Comparison of ENCODE assay signal across 12 cellular contexts in genomic region chr17:82301916-82302497, GRCh38. TPM values are rescaled to one million over a fixed set of nuclear protein-coding genes. Genes with fewer than 3 reads are reported as not detected.
DNase-seq lines count a peak whose midpoint lies in the region; ATAC-seq, FAIRE-seq and TF ChIP-seq lines count a peak whose summit lies in the region.
"Had no signal": no experiment of that assay in that cellular context is flagged by ENCODE, and none has a peak within 500 bp of the region (broad histone marks: within the 10 kb centered on the region; RNA-seq: fewer than 3 reads in every experiment).

No MANE protein-coding gene starts in this region.

- DNase-seq in UCSD-AML1 (lab: John Stamatoyannopoulos, UW; ENCODE audit: unreplicated experiment) = peak; percentile 45
- DNase-seq in K562 (ENCODE audit: extremely low read depth in 1 of 4, low spot score in 3 of 4) = peak in 1 of 4 experiments; percentile 31
- DNase-seq in stimulated activated CD8-positive, alpha-beta memory T cell treated with anti-CD3 and anti-CD28 coated beads, Interleukin-4, amount 100 ng/mL, for 48 hours = peak; percentile 86
- no peak for DNase-seq in esophagus muscularis mucosa (ENCODE audit: extremely low spot score)
- no peak for DNase-seq in iPS-NIHi7 (ENCODE audit: extremely low spot score)
- DNase-seq: activated gamma-delta T cell treated with Interleukin-2 at 50 U/mL for 16 hours, EL, MM.1S, RPMI8226 had no signal

- no peak for TF ChIP-seq RAD21 in K562 (CRISPR knock-in tag; conservative IDR thresholded peaks at IDR 0.05 in 1 of 2, IDR thresholded peaks at IDR 0.05 in 1 of 2)

- POLR2A ChIA-PET in K562 (lab: Yijun Ruan, JAX) = interaction anchor here (0.9 to 1.2 kb wide), 3 partner anchors 9 to 43 kb away, joined by 3 to 6 read pairs (median 4); no protein-coding TSS in a partner anchor

- H3K4me1 ChIP-seq in K562 (replicated peaks in 1 of 2; ENCODE audit: control insufficient read depth in 2 of 2, insufficient read depth in 2 of 2, low read length in 2 of 2) (peaks cover 51 to 82% of the 10 kb centered on the region in 2 experiments), esophagus muscularis mucosa (peaks cover 32 to 36% (median 33%) of the 10 kb centered on the region in 4 donors)

- H3K9me3 ChIP-seq in K562 (replicated peaks; ENCODE audit: control insufficient read depth, insufficient read depth, low read depth, low read length) (no peaks in the 10 kb centered on the region), esophagus muscularis mucosa (no peaks in the 10 kb centered on the region)

- no peak for FAIRE-seq in K562 (lab: Jason Lieb, UNC)

- intact Hi-C loops in K562 (cut with micrococcal nuclease) = no loop called here
- intact Hi-C loops in esophagus muscularis mucosa (cut with DNase I) = loop anchor here (2.0 kb wide), 1 partner anchor 19 kb away; no protein-coding TSS in a partner anchor

- TF ChIP-seq POLR2A in GM19099 (IDR thresholded peaks at IDR 0.05; ENCODE audit: extremely low read depth, insufficient read length, low read depth) (peak; percentile 26), K562 (conservative IDR thresholded peaks at IDR 0.05) (no peak), esophagus muscularis mucosa (IDR thresholded peaks at IDR 0.05; ENCODE audit: low read depth) (no peak)

- no peaks in the 10 kb centered on the region for H3K79me2 ChIP-seq in K562 (ENCODE audit: control insufficient read depth, insufficient read depth, low read length)

- H3K4me3 ChIP-seq in K562 (no peak overlapping the region), esophagus muscularis mucosa (no peak overlapping the region)

- BruUV-seq in K562 (replicated peaks; lab: Mats Ljungman, UMichigan) = no TSS peak

- no peaks in the 10 kb centered on the region for H3K36me3 ChIP-seq in K562 (ENCODE audit: control insufficient read depth, insufficient read depth, low read length)
- no peaks in the 10 kb centered on the region for H3K36me3 ChIP-seq in esophagus muscularis mucosa

- no peak overlapping the region for H3K4me2 ChIP-seq in K562 (ENCODE audit: insufficient read depth, low read length)

- in situ Hi-C loops in K562 (cut with MboI) = no loop called here

- H3K27ac ChIP-seq in K562 (ENCODE audit: extremely low read depth, low read depth, low read length) (no peak overlapping the region), esophagus muscularis mucosa (replicated peaks in 1 of 4) (no peak overlapping the region)

- ATAC-seq in K562 (no peak), HG03342 (IDR thresholded peaks at IDR 0.05; ENCODE audit: unreplicated experiment) (no peak)

- H2AFZ ChIP-seq in K562 (ENCODE audit: low read depth, low read length) = peak overlapping the region; percentile 54

- no peaks in the 10 kb centered on the region for H3K9me1 ChIP-seq in K562 (ENCODE audit: control insufficient read depth, insufficient read depth, low read length)

- H3K27me3 ChIP-seq in K562 (ENCODE audit: control insufficient read depth in 2 of 2, insufficient read depth in 2 of 2, low read length in 2 of 2) (no peaks in the 10 kb centered on the region), esophagus muscularis mucosa (no peaks in the 10 kb centered on the region)

- no peak for TF ChIP-seq CTCF in K562 (IDR thresholded peaks at IDR 0.05 in 2 of 3, conservative IDR thresholded peaks at IDR 0.05 in 1 of 3; ENCODE audit: insufficient read depth in 2 of 3, low read depth in 1 of 3, low read length in 3 of 3)
- TF ChIP-seq CTCF in esophagus muscularis mucosa (IDR thresholded peaks at IDR 0.05) = no peak

- TF ChIP-seq EP300 in K562 (IDR thresholded peaks at IDR 0.05; ENCODE audit: low read length) (no peak), esophagus muscularis mucosa (IDR thresholded peaks at IDR 0.05) (no peak)

- 38% methylated on average over 14 of the region's 20 CpGs for WGBS in K562 (ENCODE audit: insufficient coverage, low coverage, missing lambda C conversion rate)
- 68% methylated on average over 8 of the region's 20 CpGs for WGBS in esophagus muscularis mucosa

- CTCF ChIA-PET in K562 (lab: Yijun Ruan, JAX; ENCODE audit: low intra/inter-chr PET ratio) = no interaction called here

- peak overlapping the region in 1 of 2 experiments; percentile 70; a peak in 3 of 4 replicates for H3K9ac ChIP-seq in K562 (ENCODE audit: insufficient read depth in 1 of 2, low read depth in 2 of 2, low read length in 2 of 2)

- H4K20me1 ChIP-seq in K562 (replicated peaks; ENCODE audit: control insufficient read depth, insufficient read depth, low read length) = no peaks in the 10 kb centered on the region

RNA-seq across cellular contexts. Expression of gene CD7, which starts 15.4 kb away (rescaled TPM):
- total RNA-seq in K562 (2011; cell fraction: chromatin; rRNA removed; ENCODE audit: low replicate concordance) = 0.44 TPM in 1 of 2 replicates, not detected in the other
- 0.66 and 0.83 TPM in 2 replicates for total RNA-seq in K562 (2011; cell fraction: nucleolus; rRNA removed)
- total RNA-seq in K562 (2011; cell fraction: nucleoplasm; rRNA removed) = 0.69 TPM in 1 of 2 replicates, not detected in the other
- total RNA-seq in K562 (2014; rRNA removed) = not detected in 2 replicates
- total RNA-seq in K562 (2014; rRNA removed; fragmentation: Illumina TruSeq; extraction: Trizol) = not detected in 2 replicates
- not detected in 2 replicates for total RNA-seq in K562 (2015; rRNA removed; fragmentation: Illumina TruSeq; extraction: Trizol)
- total RNA-seq in K562 (2021) = 0.18 and 0.35 TPM in 2 replicates
- polyA plus RNA-seq in K562 (2011; rRNA removed) = 0.21 and 0.85 TPM in 2 replicates
- 0.34 and 1.3 TPM in 2 replicates for polyA plus RNA-seq in K562 (2011; cell fraction: cytosol; rRNA removed)
- 0.88 and 1.2 TPM in 2 replicates for polyA plus RNA-seq in K562 (2011; cell fraction: nucleus; rRNA removed)
- polyA plus RNA-seq in K562 (2012) = 0.16 and 0.19 TPM in 2 replicates
- polyA plus RNA-seq in K562 (2014; fragmentation: Illumina TruSeq; extraction: Trizol) = not detected in 2 replicates
- polyA plus RNA-seq in K562 (2014; fragmentation: Nextera tagmentation; extraction: Ambion mirVana) = not detected
- polyA plus RNA-seq in K562 (2014; rRNA removed) = not detected in 2 replicates
- not detected in 2 replicates for polyA minus RNA-seq in K562 (2011; rRNA and poly(A)+ RNA removed)
- 1.0 TPM in 1 of 2 replicates, not detected in the other for polyA minus RNA-seq in K562 (2011; cell fraction: cytosol; rRNA and poly(A)+ RNA removed)
- 0.27 TPM in 1 of 2 replicates, not detected in the other for polyA minus RNA-seq in K562 (2011; cell fraction: nucleus; rRNA and poly(A)+ RNA removed)
- 1 to 10 TPM in 2 of 4 donors, under 1 TPM in 1, not detected in 1; 0.91 to 5.7 (median 2.0) TPM for total RNA-seq in esophagus muscularis mucosa
- total RNA-seq: renal cortical epithelial cell had no signal

RNA-seq across cellular contexts. Expression of gene CSNK1D, which starts 28.5 kb away (rescaled TPM):
- total RNA-seq in K562 (2011; cell fraction: chromatin; rRNA removed; ENCODE audit: low replicate concordance) = 268 and 441 TPM in 2 replicates
- 196 and 213 TPM in 2 replicates for total RNA-seq in K562 (2011; cell fraction: nucleolus; rRNA removed)
- total RNA-seq in K562 (2011; cell fraction: nucleoplasm; rRNA removed) = 179 and 187 TPM in 2 replicates
- total RNA-seq in K562 (2014; rRNA removed) (26.1 and 39.0 TPM in 2 replicates), K562 (2014; rRNA removed; fragmentation: Illumina TruSeq; extraction: Trizol) (35.9 and 41.3 TPM in 2 replicates), K562 (2015; rRNA removed; fragmentation: Illumina TruSeq; extraction: Trizol) (35.7 and 36.6 TPM in 2 replicates), K562 (2021) (95.3 and 114 TPM in 2 replicates), esophagus muscularis mucosa (10 to 100 TPM; 47.2 to 65.5 (median 61.0) TPM)
- polyA plus RNA-seq in K562 (2011; rRNA removed) (82.8 and 96.8 TPM in 2 replicates), K562 (2014; fragmentation: Illumina TruSeq; extraction: Trizol) (123 and 133 TPM in 2 replicates), K562 (2014; fragmentation: Nextera tagmentation; extraction: Ambion mirVana) (1 to 10 TPM; 6.5 to 7.4 TPM), K562 (2014; rRNA removed) (81.0 and 90.3 TPM in 2 replicates)
- polyA plus RNA-seq in K562 (2011; cell fraction: cytosol; rRNA removed) = 51.5 and 60.4 TPM in 2 replicates
- 306 and 488 TPM in 2 replicates for polyA plus RNA-seq in K562 (2011; cell fraction: nucleus; rRNA removed)
- polyA plus RNA-seq in K562 (2012) = 102 and 106 TPM in 2 replicates
- polyA minus RNA-seq in K562 (2011; rRNA and poly(A)+ RNA removed) = 56.2 and 74.7 TPM in 2 replicates
- 45.7 and 51.3 TPM in 2 replicates for polyA minus RNA-seq in K562 (2011; cell fraction: cytosol; rRNA and poly(A)+ RNA removed)
- 71.1 and 74.9 TPM in 2 replicates for polyA minus RNA-seq in K562 (2011; cell fraction: nucleus; rRNA and poly(A)+ RNA removed)

RNA-seq across cellular contexts. Expression of gene SECTM1, which starts 31.6 kb away (rescaled TPM):
- 0.86 TPM in 1 of 2 replicates, not detected in the other for total RNA-seq in K562 (2011; cell fraction: chromatin; rRNA removed; ENCODE audit: low replicate concordance)
- total RNA-seq in K562 (2011; cell fraction: nucleolus; rRNA removed) = 0.53 and 0.83 TPM in 2 replicates
- 0.99 TPM in 1 of 2 replicates, not detected in the other for total RNA-seq in K562 (2011; cell fraction: nucleoplasm; rRNA removed)
- 0.18 TPM in 1 of 2 replicates, not detected in the other for total RNA-seq in K562 (2014; rRNA removed)
- total RNA-seq in K562 (2014; rRNA removed; fragmentation: Illumina TruSeq; extraction: Trizol) = not detected in 2 replicates
- total RNA-seq in K562 (2015; rRNA removed; fragmentation: Illumina TruSeq; extraction: Trizol) = not detected in 2 replicates
- total RNA-seq in K562 (2021) = 0.11 TPM in 1 of 2 replicates, not detected in the other
- polyA plus RNA-seq in K562 (2011; rRNA removed) = 0.19 and 0.46 TPM in 2 replicates
- 0.35 and 1.1 TPM in 2 replicates for polyA plus RNA-seq in K562 (2011; cell fraction: cytosol; rRNA removed)
- 0.31 and 0.47 TPM in 2 replicates for polyA plus RNA-seq in K562 (2011; cell fraction: nucleus; rRNA removed)
- 0.36 and 0.57 TPM in 2 replicates for polyA plus RNA-seq in K562 (2012)
- polyA plus RNA-seq in K562 (2014; fragmentation: Illumina TruSeq; extraction: Trizol) = 0.15 TPM in 1 of 2 replicates, not detected in the other
- polyA plus RNA-seq in K562 (2014; fragmentation: Nextera tagmentation; extraction: Ambion mirVana) = not detected
- not detected in 2 replicates for polyA plus RNA-seq in K562 (2014; rRNA removed)
- polyA minus RNA-seq in K562 (2011; rRNA and poly(A)+ RNA removed) = 0.18 and 0.33 TPM in 2 replicates
- not detected in 2 replicates for polyA minus RNA-seq in K562 (2011; cell fraction: cytosol; rRNA and poly(A)+ RNA removed)
- polyA minus RNA-seq in K562 (2011; cell fraction: nucleus; rRNA and poly(A)+ RNA removed) = 0.94 TPM in 1 of 2 replicates, not detected in the other
- total RNA-seq in esophagus muscularis mucosa = 10 to 100 TPM in 3 of 4 donors, 1 to 10 TPM in 1; 10.0 to 41.1 (median 22.2) TPM

RNA-seq across cellular contexts. Expression of gene TEX19, which starts 57.0 kb away (rescaled TPM):
- 1.0 and 1.2 TPM in 2 replicates for total RNA-seq in K562 (2011; cell fraction: chromatin; rRNA removed; ENCODE audit: low replicate concordance)
- total RNA-seq in K562 (2011; cell fraction: nucleolus; rRNA removed) = 1.2 TPM in 2 replicates
- 1.0 and 1.8 TPM in 2 replicates for total RNA-seq in K562 (2011; cell fraction: nucleoplasm; rRNA removed)
- 1.6 and 2.4 TPM in 2 replicates for total RNA-seq in K562 (2014; rRNA removed)
- 0.93 and 1.4 TPM in 2 replicates for total RNA-seq in K562 (2014; rRNA removed; fragmentation: Illumina TruSeq; extraction: Trizol)
- 1.6 and 2.0 TPM in 2 replicates for total RNA-seq in K562 (2015; rRNA removed; fragmentation: Illumina TruSeq; extraction: Trizol)
- total RNA-seq in K562 (2021) = 1.4 and 2.1 TPM in 2 replicates
- polyA plus RNA-seq in K562 (2011; rRNA removed) = 3.6 and 4.9 TPM in 2 replicates
- polyA plus RNA-seq in K562 (2011; cell fraction: cytosol; rRNA removed) = 4.1 and 5.7 TPM in 2 replicates
- polyA plus RNA-seq in K562 (2011; cell fraction: nucleus; rRNA removed) = 1.2 and 1.9 TPM in 2 replicates
- polyA plus RNA-seq in K562 (2012) = 2.0 and 5.3 TPM in 2 replicates
- polyA plus RNA-seq in K562 (2014; fragmentation: Illumina TruSeq; extraction: Trizol) = 1.9 and 2.3 TPM in 2 replicates
- under 1 TPM; 0.10 to 0.57 TPM for polyA plus RNA-seq in K562 (2014; fragmentation: Nextera tagmentation; extraction: Ambion mirVana)
- polyA plus RNA-seq in K562 (2014; rRNA removed) = 1.9 and 2.2 TPM in 2 replicates
- 2.4 and 2.7 TPM in 2 replicates for polyA minus RNA-seq in K562 (2011; rRNA and poly(A)+ RNA removed)
- 0.91 and 1.5 TPM in 2 replicates for polyA minus RNA-seq in K562 (2011; cell fraction: cytosol; rRNA and poly(A)+ RNA removed)
- 0.13 and 0.56 TPM in 2 replicates for polyA minus RNA-seq in K562 (2011; cell fraction: nucleus; rRNA and poly(A)+ RNA removed)
- not detected for total RNA-seq in esophagus muscularis mucosa

Comparison
In these comparisons a context has a peak if more than half of its experiments do, and no peak if none do; other contexts are left out.
1. DNase-seq: peak in UCSD-AML1 (single experiment) and stimulated activated CD8-positive, alpha-beta memory T cell treated with anti-CD3 and anti-CD28 coated beads, Interleukin-4, amount 100 ng/mL, for 48 hours (single experiment); none in esophagus muscularis mucosa (single experiment) and iPS-NIHi7 (single experiment).
2. RNA of gene SECTM1, which starts 31.6 kb away (total RNA-seq): 10.0 to 41.1 TPM in esophagus muscularis mucosa; 0.11 to 0.99 TPM in K562; every median in the first group is over 4 times any median in the second.